ENCODE assay signal across 1 cellular context in the genomic region with DNA sequence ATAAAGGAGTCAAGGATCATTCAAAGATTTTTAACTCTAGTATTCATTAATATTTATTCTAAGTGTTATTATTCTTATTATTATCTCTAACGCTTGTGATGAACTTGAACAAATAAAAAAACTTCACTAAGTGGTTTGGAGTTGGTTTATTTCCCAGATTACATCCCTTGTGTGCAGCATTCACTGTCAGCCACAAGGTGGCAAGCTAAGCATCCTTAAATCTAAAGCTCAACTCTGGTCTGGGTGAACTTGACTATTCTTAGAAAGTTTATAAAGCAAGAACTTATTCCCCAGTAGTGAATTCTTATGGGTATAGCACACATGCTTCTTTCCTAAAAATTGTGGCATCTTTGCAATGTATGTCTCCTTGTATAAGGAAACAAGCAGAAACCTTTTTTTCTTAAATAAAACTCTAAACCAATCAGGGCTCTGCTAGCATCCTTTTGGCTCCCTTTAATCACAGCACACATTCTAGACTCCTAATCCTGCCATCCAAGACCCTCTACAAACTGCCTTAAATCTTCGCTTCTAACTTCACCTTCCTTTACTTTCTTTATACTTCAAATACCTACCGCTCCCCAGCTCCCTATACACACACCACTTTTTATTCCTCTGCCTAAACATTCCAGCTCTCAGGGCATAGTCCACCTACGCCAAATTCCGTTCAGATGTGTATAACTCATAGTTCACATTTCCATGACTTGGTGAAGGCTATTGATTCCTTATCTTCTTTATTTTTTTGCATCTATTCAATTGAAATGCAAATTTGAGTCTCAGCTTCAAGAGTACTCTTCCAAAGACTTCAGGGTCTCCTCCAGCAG.
A peak's percentile ranks its signal among the peaks of the same experiment; 100 is the strongest.
TF ChIP-seq lines count a peak whose summit lies in the region.

No MANE protein-coding gene starts in this region.

TF ChIP-seq in HepG2, 621 proteins besides CTCF, POLR2A, EP300 and RAD21 (continued from another document and continues in another):
- TF ChIP-seq, protein P1, sequence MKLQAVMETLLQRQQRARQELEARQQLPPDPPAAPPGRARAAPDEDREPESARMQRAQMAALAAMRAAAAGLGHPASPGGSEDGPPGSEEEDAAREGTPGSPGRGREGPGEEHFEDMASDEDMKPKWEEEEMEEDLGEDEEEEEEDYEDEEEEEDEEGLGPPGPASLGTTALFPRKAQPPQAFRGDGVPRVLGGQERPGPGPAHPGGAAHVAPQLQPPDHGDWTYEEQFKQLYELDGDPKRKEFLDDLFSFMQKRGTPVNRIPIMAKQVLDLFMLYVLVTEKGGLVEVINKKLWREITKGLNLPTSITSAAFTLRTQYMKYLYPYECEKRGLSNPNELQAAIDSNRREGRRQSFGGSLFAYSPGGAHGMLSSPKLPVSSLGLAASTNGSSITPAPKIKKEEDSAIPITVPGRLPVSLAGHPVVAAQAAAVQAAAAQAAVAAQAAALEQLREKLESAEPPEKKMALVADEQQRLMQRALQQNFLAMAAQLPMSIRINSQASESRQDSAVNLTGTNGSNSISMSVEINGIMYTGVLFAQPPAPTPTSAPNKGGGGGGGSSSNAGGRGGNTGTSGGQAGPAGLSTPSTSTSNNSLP (IDR thresholded peaks at IDR 0.05; ENCODE audit: low read depth, low read length): peak; percentile 1; the same call in 1 of the 2 replicates
- TF ChIP-seq, protein P2, sequence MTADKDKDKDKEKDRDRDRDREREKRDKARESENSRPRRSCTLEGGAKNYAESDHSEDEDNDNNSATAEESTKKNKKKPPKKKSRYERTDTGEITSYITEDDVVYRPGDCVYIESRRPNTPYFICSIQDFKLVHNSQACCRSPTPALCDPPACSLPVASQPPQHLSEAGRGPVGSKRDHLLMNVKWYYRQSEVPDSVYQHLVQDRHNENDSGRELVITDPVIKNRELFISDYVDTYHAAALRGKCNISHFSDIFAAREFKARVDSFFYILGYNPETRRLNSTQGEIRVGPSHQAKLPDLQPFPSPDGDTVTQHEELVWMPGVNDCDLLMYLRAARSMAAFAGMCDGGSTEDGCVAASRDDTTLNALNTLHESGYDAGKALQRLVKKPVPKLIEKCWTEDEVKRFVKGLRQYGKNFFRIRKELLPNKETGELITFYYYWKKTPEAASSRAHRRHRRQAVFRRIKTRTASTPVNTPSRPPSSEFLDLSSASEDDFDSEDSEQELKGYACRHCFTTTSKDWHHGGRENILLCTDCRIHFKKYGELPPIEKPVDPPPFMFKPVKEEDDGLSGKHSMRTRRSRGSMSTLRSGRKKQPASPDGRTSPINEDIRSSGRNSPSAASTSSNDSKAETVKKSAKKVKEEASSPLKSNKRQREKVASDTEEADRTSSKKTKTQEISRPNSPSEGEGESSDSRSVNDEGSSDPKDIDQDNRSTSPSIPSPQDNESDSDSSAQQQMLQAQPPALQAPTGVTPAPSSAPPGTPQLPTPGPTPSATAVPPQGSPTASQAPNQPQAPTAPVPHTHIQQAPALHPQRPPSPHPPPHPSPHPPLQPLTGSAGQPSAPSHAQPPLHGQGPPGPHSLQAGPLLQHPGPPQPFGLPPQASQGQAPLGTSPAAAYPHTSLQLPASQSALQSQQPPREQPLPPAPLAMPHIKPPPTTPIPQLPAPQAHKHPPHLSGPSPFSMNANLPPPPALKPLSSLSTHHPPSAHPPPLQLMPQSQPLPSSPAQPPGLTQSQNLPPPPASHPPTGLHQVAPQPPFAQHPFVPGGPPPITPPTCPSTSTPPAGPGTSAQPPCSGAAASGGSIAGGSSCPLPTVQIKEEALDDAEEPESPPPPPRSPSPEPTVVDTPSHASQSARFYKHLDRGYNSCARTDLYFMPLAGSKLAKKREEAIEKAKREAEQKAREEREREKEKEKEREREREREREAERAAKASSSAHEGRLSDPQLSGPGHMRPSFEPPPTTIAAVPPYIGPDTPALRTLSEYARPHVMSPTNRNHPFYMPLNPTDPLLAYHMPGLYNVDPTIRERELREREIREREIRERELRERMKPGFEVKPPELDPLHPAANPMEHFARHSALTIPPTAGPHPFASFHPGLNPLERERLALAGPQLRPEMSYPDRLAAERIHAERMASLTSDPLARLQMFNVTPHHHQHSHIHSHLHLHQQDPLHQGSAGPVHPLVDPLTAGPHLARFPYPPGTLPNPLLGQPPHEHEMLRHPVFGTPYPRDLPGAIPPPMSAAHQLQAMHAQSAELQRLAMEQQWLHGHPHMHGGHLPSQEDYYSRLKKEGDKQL (CRISPR knock-in tag; IDR thresholded peaks at IDR 0.05; ENCODE audit: low read depth): no peak
- TF ChIP-seq, protein P3, sequence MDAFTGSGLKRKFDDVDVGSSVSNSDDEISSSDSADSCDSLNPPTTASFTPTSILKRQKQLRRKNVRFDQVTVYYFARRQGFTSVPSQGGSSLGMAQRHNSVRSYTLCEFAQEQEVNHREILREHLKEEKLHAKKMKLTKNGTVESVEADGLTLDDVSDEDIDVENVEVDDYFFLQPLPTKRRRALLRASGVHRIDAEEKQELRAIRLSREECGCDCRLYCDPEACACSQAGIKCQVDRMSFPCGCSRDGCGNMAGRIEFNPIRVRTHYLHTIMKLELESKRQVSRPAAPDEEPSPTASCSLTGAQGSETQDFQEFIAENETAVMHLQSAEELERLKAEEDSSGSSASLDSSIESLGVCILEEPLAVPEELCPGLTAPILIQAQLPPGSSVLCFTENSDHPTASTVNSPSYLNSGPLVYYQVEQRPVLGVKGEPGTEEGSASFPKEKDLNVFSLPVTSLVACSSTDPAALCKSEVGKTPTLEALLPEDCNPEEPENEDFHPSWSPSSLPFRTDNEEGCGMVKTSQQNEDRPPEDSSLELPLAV (CRISPR knock-in tag; conservative IDR thresholded peaks at IDR 0.05; ENCODE audit: low read depth): no peak
- TF ChIP-seq HOXA5 (CRISPR knock-in tag; IDR thresholded peaks at IDR 0.05) (no peak), BCL6 (CRISPR knock-in tag; IDR thresholded peaks at IDR 0.05) (peak; percentile 74), MIER2 (CRISPR knock-in tag; IDR thresholded peaks at IDR 0.05) (peak; percentile 73; the same call in 1 of the 2 replicates), STAG1 (CRISPR knock-in tag; IDR thresholded peaks at IDR 0.05) (peak; percentile 75), ATAD3A (CRISPR knock-in tag; IDR thresholded peaks at IDR 0.05) (no peak), ZSCAN22 (CRISPR knock-in tag; IDR thresholded peaks at IDR 0.05) (no peak), SMYD3 (CRISPR knock-in tag; IDR thresholded peaks at IDR 0.05) (no peak), SMAD9 (CRISPR knock-in tag; IDR thresholded peaks at IDR 0.05) (no peak), ATM (IDR thresholded peaks at IDR 0.05; ENCODE audit: borderline replicate concordance) (no peak), TCF12 (IDR thresholded peaks at IDR 0.05) (no peak), TCF12 (CRISPR knock-in tag; IDR thresholded peaks at IDR 0.05) (no peak), HDAC1 (CRISPR knock-in tag; IDR thresholded peaks at IDR 0.05) (no peak), TBP (CRISPR knock-in tag; IDR thresholded peaks at IDR 0.05) (no peak)
- TF ChIP-seq, protein P4, sequence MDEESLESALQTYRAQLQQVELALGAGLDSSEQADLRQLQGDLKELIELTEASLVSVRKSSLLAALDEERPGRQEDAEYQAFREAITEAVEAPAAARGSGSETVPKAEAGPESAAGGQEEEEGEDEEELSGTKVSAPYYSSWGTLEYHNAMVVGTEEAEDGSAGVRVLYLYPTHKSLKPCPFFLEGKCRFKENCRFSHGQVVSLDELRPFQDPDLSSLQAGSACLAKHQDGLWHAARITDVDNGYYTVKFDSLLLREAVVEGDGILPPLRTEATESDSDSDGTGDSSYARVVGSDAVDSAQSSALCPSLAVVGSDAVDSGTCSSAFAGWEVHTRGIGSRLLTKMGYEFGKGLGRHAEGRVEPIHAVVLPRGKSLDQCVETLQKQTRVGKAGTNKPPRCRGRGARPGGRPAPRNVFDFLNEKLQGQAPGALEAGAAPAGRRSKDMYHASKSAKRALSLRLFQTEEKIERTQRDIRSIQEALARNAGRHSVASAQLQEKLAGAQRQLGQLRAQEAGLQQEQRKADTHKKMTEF (CRISPR knock-in tag; IDR thresholded peaks at IDR 0.05): 0 out of 2 replicates have a peak, but pooled peaks have one; percentile 19
- TF ChIP-seq, protein P5, sequence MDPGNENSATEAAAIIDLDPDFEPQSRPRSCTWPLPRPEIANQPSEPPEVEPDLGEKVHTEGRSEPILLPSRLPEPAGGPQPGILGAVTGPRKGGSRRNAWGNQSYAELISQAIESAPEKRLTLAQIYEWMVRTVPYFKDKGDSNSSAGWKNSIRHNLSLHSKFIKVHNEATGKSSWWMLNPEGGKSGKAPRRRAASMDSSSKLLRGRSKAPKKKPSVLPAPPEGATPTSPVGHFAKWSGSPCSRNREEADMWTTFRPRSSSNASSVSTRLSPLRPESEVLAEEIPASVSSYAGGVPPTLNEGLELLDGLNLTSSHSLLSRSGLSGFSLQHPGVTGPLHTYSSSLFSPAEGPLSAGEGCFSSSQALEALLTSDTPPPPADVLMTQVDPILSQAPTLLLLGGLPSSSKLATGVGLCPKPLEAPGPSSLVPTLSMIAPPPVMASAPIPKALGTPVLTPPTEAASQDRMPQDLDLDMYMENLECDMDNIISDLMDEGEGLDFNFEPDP (CRISPR knock-in tag; conservative IDR thresholded peaks at IDR 0.05): no peak
- TF ChIP-seq, protein P6, sequence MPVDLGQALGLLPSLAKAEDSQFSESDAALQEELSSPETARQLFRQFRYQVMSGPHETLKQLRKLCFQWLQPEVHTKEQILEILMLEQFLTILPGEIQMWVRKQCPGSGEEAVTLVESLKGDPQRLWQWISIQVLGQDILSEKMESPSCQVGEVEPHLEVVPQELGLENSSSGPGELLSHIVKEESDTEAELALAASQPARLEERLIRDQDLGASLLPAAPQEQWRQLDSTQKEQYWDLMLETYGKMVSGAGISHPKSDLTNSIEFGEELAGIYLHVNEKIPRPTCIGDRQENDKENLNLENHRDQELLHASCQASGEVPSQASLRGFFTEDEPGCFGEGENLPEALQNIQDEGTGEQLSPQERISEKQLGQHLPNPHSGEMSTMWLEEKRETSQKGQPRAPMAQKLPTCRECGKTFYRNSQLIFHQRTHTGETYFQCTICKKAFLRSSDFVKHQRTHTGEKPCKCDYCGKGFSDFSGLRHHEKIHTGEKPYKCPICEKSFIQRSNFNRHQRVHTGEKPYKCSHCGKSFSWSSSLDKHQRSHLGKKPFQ (CRISPR knock-in tag; IDR thresholded peaks at IDR 0.05; ENCODE audit: insufficient replicate concordance): no peak
- TF ChIP-seq, protein P7, sequence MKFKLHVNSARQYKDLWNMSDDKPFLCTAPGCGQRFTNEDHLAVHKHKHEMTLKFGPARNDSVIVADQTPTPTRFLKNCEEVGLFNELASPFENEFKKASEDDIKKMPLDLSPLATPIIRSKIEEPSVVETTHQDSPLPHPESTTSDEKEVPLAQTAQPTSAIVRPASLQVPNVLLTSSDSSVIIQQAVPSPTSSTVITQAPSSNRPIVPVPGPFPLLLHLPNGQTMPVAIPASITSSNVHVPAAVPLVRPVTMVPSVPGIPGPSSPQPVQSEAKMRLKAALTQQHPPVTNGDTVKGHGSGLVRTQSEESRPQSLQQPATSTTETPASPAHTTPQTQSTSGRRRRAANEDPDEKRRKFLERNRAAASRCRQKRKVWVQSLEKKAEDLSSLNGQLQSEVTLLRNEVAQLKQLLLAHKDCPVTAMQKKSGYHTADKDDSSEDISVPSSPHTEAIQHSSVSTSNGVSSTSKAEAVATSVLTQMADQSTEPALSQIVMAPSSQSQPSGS (CRISPR knock-in tag; IDR thresholded peaks at IDR 0.05): no peak
- TF ChIP-seq, protein P8, sequence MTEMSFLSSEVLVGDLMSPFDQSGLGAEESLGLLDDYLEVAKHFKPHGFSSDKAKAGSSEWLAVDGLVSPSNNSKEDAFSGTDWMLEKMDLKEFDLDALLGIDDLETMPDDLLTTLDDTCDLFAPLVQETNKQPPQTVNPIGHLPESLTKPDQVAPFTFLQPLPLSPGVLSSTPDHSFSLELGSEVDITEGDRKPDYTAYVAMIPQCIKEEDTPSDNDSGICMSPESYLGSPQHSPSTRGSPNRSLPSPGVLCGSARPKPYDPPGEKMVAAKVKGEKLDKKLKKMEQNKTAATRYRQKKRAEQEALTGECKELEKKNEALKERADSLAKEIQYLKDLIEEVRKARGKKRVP (CRISPR knock-in tag; IDR thresholded peaks at IDR 0.05): no peak
- TF ChIP-seq, protein P9, sequence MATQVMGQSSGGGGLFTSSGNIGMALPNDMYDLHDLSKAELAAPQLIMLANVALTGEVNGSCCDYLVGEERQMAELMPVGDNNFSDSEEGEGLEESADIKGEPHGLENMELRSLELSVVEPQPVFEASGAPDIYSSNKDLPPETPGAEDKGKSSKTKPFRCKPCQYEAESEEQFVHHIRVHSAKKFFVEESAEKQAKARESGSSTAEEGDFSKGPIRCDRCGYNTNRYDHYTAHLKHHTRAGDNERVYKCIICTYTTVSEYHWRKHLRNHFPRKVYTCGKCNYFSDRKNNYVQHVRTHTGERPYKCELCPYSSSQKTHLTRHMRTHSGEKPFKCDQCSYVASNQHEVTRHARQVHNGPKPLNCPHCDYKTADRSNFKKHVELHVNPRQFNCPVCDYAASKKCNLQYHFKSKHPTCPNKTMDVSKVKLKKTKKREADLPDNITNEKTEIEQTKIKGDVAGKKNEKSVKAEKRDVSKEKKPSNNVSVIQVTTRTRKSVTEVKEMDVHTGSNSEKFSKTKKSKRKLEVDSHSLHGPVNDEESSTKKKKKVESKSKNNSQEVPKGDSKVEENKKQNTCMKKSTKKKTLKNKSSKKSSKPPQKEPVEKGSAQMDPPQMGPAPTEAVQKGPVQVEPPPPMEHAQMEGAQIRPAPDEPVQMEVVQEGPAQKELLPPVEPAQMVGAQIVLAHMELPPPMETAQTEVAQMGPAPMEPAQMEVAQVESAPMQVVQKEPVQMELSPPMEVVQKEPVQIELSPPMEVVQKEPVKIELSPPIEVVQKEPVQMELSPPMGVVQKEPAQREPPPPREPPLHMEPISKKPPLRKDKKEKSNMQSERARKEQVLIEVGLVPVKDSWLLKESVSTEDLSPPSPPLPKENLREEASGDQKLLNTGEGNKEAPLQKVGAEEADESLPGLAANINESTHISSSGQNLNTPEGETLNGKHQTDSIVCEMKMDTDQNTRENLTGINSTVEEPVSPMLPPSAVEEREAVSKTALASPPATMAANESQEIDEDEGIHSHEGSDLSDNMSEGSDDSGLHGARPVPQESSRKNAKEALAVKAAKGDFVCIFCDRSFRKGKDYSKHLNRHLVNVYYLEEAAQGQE (IDR thresholded peaks at IDR 0.05; ENCODE audit: borderline replicate concordance in 1 of 2, low read depth in 1 of 2, low read length in 2 of 2): peak in 1 of 2 experiments; percentile 68; a peak in 1 of 4 replicates
